In the genomic region with DNA sequence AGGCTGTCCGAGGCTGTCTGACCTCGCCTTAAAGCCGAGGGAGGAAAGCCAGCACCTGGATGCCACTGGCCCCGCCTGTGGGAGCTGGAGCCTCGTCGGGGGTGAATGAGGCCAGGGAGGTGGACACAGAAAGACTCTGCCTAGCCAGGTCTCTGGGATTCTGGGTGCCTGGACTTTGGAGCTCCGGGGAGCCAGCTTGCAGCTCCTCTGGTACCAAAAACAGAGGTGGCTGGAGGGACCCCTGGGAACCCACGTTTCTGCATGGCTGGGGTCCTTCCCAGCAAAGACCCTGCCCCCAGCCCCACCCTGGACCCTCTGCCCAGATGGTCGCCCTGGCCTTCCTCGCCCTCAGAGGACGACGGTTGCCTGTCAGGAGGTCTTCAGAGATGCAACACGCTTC, we compare ENCODE assay signal across 1 cellular context.
TF ChIP-seq lines count a peak whose summit lies in the region.

No MANE protein-coding gene starts in this region.

TF ChIP-seq in WTC11, 78 proteins besides CTCF, POLR2A, EP300 and RAD21 (continued from another document):
- TF ChIP-seq, protein P1, sequence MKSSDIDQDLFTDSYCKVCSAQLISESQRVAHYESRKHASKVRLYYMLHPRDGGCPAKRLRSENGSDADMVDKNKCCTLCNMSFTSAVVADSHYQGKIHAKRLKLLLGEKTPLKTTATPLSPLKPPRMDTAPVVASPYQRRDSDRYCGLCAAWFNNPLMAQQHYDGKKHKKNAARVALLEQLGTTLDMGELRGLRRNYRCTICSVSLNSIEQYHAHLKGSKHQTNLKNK (CRISPR knock-in tag; IDR thresholded peaks at IDR 0.05), result no peak
- TF ChIP-seq CREB1 (CRISPR knock-in tag; IDR thresholded peaks at IDR 0.05), result no peak
- TF ChIP-seq, protein P2, sequence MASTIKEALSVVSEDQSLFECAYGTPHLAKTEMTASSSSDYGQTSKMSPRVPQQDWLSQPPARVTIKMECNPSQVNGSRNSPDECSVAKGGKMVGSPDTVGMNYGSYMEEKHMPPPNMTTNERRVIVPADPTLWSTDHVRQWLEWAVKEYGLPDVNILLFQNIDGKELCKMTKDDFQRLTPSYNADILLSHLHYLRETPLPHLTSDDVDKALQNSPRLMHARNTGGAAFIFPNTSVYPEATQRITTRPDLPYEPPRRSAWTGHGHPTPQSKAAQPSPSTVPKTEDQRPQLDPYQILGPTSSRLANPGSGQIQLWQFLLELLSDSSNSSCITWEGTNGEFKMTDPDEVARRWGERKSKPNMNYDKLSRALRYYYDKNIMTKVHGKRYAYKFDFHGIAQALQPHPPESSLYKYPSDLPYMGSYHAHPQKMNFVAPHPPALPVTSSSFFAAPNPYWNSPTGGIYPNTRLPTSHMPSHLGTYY (CRISPR knock-in tag; IDR thresholded peaks at IDR 0.05), result no peak
TF ChIP-seq in WTC11: peak in this region for 0.
